1 cellular context compared by ENCODE assay signal in genomic region chr11:76233196-76233921, GRCh38.
TF ChIP-seq lines count a peak whose summit lies in the region.

No MANE protein-coding gene starts in this region.

TF ChIP-seq in H1, 55 proteins besides CTCF, POLR2A, EP300 and RAD21 (continued from another document):
- TF ChIP-seq BCL11A (IDR thresholded peaks at IDR 0.05; ENCODE audit: low read depth in 2 of 2, low read length in 2 of 2) (no peak), POLR2AphosphoS5 (IDR thresholded peaks at IDR 0.05; ENCODE audit: low read depth, low read length) (no peak), SIRT6 (IDR thresholded peaks at IDR 0.05; ENCODE audit: low read length) (no peak), CREB1 (IDR thresholded peaks at IDR 0.05) (no peak), HDAC6 (IDR thresholded peaks at IDR 0.05; ENCODE audit: low read depth, low read length) (no peak), POU5F1 (IDR thresholded peaks at IDR 0.05; ENCODE audit: low read depth, low read length) (no peak), SP2 (IDR thresholded peaks at IDR 0.05; ENCODE audit: low read length) (no peak), GABPA (IDR thresholded peaks at IDR 0.05; ENCODE audit: borderline replicate concordance, insufficient read depth, low read length) (no peak), SIN3A (conservative IDR thresholded peaks at IDR 0.05 in 1 of 2, IDR thresholded peaks at IDR 0.05 in 1 of 2; ENCODE audit: low read depth in 1 of 2, low read length in 2 of 2) (no peak)
- TF ChIP-seq, protein P1, sequence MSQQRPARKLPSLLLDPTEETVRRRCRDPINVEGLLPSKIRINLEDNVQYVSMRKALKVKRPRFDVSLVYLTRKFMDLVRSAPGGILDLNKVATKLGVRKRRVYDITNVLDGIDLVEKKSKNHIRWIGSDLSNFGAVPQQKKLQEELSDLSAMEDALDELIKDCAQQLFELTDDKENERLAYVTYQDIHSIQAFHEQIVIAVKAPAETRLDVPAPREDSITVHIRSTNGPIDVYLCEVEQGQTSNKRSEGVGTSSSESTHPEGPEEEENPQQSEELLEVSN (IDR thresholded peaks at IDR 0.05), result no peak
